In the genomic region with DNA sequence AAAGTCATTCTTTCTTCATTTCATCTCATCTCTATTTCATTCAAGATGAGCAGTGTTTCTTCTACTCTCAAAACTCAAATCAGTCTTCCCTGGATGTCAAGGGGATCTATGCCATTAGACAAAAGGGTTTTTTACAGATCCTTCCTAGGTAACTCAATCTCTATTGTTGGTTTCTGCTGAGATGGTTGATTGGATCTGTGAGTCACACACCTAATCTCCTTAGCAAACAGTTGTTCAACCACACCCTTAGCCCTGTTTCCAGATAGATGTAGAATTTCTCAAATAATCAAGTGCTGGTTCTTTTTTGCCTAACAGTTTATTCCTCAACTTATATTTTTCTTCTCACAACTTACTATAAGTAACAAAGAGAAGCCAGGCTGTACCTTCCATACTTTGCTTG, we compare ENCODE assay signal across 20 cellular contexts.
A peak's percentile ranks its signal among the peaks of the same experiment; 100 is the strongest.
DNase-seq lines count a peak whose midpoint lies in the region; ATAC-seq and TF ChIP-seq lines count a peak whose summit lies in the region.
"Had no signal": no experiment of that assay in that cellular context is flagged by ENCODE, and none has a peak within 500 bp of the region (broad histone marks: within the 10 kb centered on the region; RNA-seq: fewer than 3 reads in every experiment).

No MANE protein-coding gene starts in this region.

- no peak for TF ChIP-seq CTCF in mammary epithelial cell (conservative IDR thresholded peaks at IDR 0.05 in 1 of 2, IDR thresholded peaks at IDR 0.05 in 1 of 2; ENCODE audit: extremely low read depth in 1 of 2, insufficient read depth in 1 of 2, low read depth in 1 of 2, low read length in 2 of 2)
- TF ChIP-seq CTCF in hepatocyte (IDR thresholded peaks at IDR 0.05; ENCODE audit: poor library complexity): no peak

- no TSS peak for BruUV-seq in mammary epithelial cell (replicated peaks; lab: Mats Ljungman, UMichigan)

- no peak overlapping the region for H3K4me3 ChIP-seq in mammary epithelial cell (replicated peaks in 1 of 3; ENCODE audit: insufficient read depth in 1 of 3, low read depth in 2 of 3, low read length in 3 of 3)
- no peak overlapping the region for H3K4me3 ChIP-seq in hepatocyte
- H3K4me3 ChIP-seq: A549; BLaER1 treated with 17β-estradiol and CSF1 and Interleukin-3, amounts not matched to agents 10 nM and 100 nM; HAP-1 had no signal

- H3K27ac ChIP-seq in mammary epithelial cell (ENCODE audit: insufficient read depth, low read depth, low read length) (no peak overlapping the region), hepatocyte (peak overlapping the region; percentile 70)
- H3K27ac ChIP-seq: A549; BLaER1 treated with 17β-estradiol and CSF1 and Interleukin-3, amounts not matched to agents 10 nM and 100 nM had no signal

- no peaks in the 10 kb centered on the region for H3K36me3 ChIP-seq in mammary epithelial cell (ENCODE audit: insufficient read depth, low read length)
- H3K36me3 ChIP-seq in hepatocyte (replicated peaks; ENCODE audit: insufficient read depth, low read depth): no peaks in the 10 kb centered on the region
- H3K36me3 ChIP-seq: BLaER1 treated with 17β-estradiol and CSF1 and Interleukin-3, amounts not matched to agents 10 nM and 100 nM; HAP-1 had no signal

- dilution Hi-C loops in mammary epithelial cell (cut with HindIII; ENCODE audit: low sequenced_read_pairs): no loop called here

- DNase-seq in Caki2 (ENCODE audit: low read depth) (peak; percentile 8), LHCN-M2 (ENCODE audit: low read depth) (peak; percentile 41), mammary epithelial cell (peak; percentile 68), hepatocyte (ENCODE audit: low spot score) (no peak), kidney glomerular epithelial cell (lab: John Stamatoyannopoulos, UW) (no peak), anterior cingulate cortex (lab: John Stamatoyannopoulos, UW) (no peak)
- no peak for DNase-seq in stimulated activated naive CD4-positive, alpha-beta T cell treated with Interleukin-2 at 50 U/mL for 16 hours (lab: John Stamatoyannopoulos, UW)
- DNase-seq: CD8-positive, alpha-beta T cell; KBM-7; NCI-H1417; NCI-H187; NCI-H2227 treated with DMSO at 0.1 percent for 48 hours; NCI-H524 treated with DMSO at 0.1 percent for 48 hours; SW 1271 had no signal

- intact Hi-C loops in mammary epithelial cell (cut with micrococcal nuclease): no loop called here

- H3K9ac ChIP-seq in mammary epithelial cell (ENCODE audit: insufficient read depth, low read length): no peak overlapping the region
- H3K9ac ChIP-seq: BLaER1 treated with 17β-estradiol and CSF1 and Interleukin-3, amounts not matched to agents 10 nM and 100 nM had no signal

- ATAC-seq in GM21717 (IDR thresholded peaks at IDR 0.05; ENCODE audit: unreplicated experiment): no peak
- ATAC-seq: A549; CD8-positive, alpha-beta T cell; Panc1; Right ventricle myocardium inferior had no signal

- H4K20me1 ChIP-seq in mammary epithelial cell (ENCODE audit: insufficient read depth, low read length) (no peaks in the 10 kb centered on the region), hepatocyte (ENCODE audit: insufficient read depth, poor library complexity, severe bottlenecking) (no peaks in the 10 kb centered on the region)
- H4K20me1 ChIP-seq: BLaER1 treated with 17β-estradiol and CSF1 and Interleukin-3, amounts not matched to agents 10 nM and 100 nM had no signal

- H3K9me3 ChIP-seq in mammary epithelial cell (replicated peaks; ENCODE audit: insufficient read depth, low read length): no peaks in the 10 kb centered on the region
- H3K9me3 ChIP-seq in hepatocyte (ENCODE audit: low read depth): no peaks in the 10 kb centered on the region
- H3K9me3 ChIP-seq: A549, HAP-1 had no signal

- no peaks in the 10 kb centered on the region for H3K9me2 ChIP-seq in hepatocyte (replicated peaks; ENCODE audit: insufficient read depth)

- H3K4me1 ChIP-seq in mammary epithelial cell (ENCODE audit: insufficient read depth, low read length) (no peaks in the 10 kb centered on the region), hepatocyte (ENCODE audit: insufficient read depth) (no peaks in the 10 kb centered on the region)
- H3K4me1 ChIP-seq: A549, HAP-1 had no signal

- H3K4me2 ChIP-seq in mammary epithelial cell (ENCODE audit: insufficient read depth, low read depth, low read length): no peak overlapping the region
- H3K4me2 ChIP-seq in hepatocyte: no peak overlapping the region
- H3K4me2 ChIP-seq: A549; BLaER1 treated with 17β-estradiol and CSF1 and Interleukin-3, amounts not matched to agents 10 nM and 100 nM had no signal

- CTCF ChIA-PET in mammary epithelial cell (lab: Charles Lee; ENCODE audit: low non-redundant PET): no interaction called here

- in situ Hi-C loops in Caki2 (cut with HindIII; ENCODE audit: low pct_unique_long_range_greater_than_20kb, low sequenced_read_pairs): no loop called here
- in situ Hi-C loops in mammary epithelial cell (cut with MboI; ENCODE audit: low sequenced_read_pairs in 2 of 2): no loop called here

- H2AFZ ChIP-seq in mammary epithelial cell (ENCODE audit: low read depth, low read length) (no peak overlapping the region), hepatocyte (no peak overlapping the region)

- H3K27me3 ChIP-seq in mammary epithelial cell (ENCODE audit: insufficient read depth, low read length): no peaks in the 10 kb centered on the region
- H3K27me3 ChIP-seq in hepatocyte: no peaks in the 10 kb centered on the region
- H3K27me3 ChIP-seq: BLaER1 treated with 17β-estradiol and CSF1 and Interleukin-3, amounts not matched to agents 10 nM and 100 nM had no signal

- H3K79me2 ChIP-seq in mammary epithelial cell (ENCODE audit: insufficient read depth, low read length) (no peaks in the 10 kb centered on the region), hepatocyte (no peaks in the 10 kb centered on the region)

Comparison
In these comparisons a context has a peak if more than half of its experiments do, and no peak if none do; other contexts are left out.
1. DNase-seq: peak in Caki2 (single experiment), LHCN-M2 (single experiment) and mammary epithelial cell (single experiment); none in hepatocyte (single experiment), stimulated activated naive CD4-positive, alpha-beta T cell treated with Interleukin-2 at 50 U/mL for 16 hours (single experiment), kidney glomerular epithelial cell (single experiment) and anterior cingulate cortex (0 of 58).